In genomic region chr7:27220440-27220955, GRCh38 we compare ENCODE assay signal across 1 cellular context.
TF ChIP-seq lines count a peak whose summit lies in the region.

No MANE protein-coding gene starts in this region.

TF ChIP-seq in endothelial cell of umbilical vein, 7 proteins besides CTCF, POLR2A, EP300 and RAD21:
- no peak for TF ChIP-seq JUN (IDR thresholded peaks at IDR 0.05; ENCODE audit: borderline replicate concordance, insufficient read depth, insufficient read length, low read depth)
- TF ChIP-seq EZH2 (IDR thresholded peaks at IDR 0.05; ENCODE audit: borderline replicate concordance, low read depth, low read length, severe bottlenecking) = peak; percentile 75
- no peak for TF ChIP-seq POLR2AphosphoS5 (IDR thresholded peaks at IDR 0.05; ENCODE audit: insufficient read depth, low read depth, low read length)
- no peak for TF ChIP-seq FOS (IDR thresholded peaks at IDR 0.05; ENCODE audit: borderline replicate concordance, insufficient read depth, low read length)
